Comparison of ENCODE assay signal across 10 cellular contexts in the genomic region with DNA sequence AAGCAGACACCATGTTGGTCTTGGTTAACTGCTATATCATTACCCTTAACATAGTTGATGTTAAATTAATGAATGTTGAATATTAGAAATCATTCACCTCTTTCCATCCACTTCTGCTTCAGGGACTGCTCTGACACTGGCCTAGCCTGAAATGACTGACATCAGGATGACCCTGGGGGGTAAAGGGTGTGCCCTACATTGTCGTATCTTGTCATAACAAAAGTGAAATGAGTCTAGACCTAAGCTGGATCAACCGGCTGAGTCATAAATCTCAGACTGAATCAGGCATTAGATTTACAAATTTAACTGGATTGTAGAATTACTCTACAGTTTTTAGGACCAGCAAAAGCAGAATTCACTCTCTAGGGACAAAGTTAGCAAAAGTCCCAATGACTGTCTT. TPM values are rescaled to one million over a fixed set of nuclear protein-coding genes. Genes with fewer than 3 reads are reported as not detected.
DNase-seq lines count a peak whose midpoint lies in the region; ATAC-seq and TF ChIP-seq lines count a peak whose summit lies in the region.
"Had no signal": no experiment of that assay in that cellular context is flagged by ENCODE, and none has a peak within 500 bp of the region (broad histone marks: within the 10 kb centered on the region; RNA-seq: fewer than 3 reads in every experiment).

No MANE protein-coding gene starts in this region.

- no peaks in the 10 kb centered on the region for H3K9me3 ChIP-seq in mammary epithelial cell (replicated peaks; ENCODE audit: insufficient read depth, low read length)

- BruUV-seq in mammary epithelial cell (replicated peaks; lab: Mats Ljungman, UMichigan) = no TSS peak

- H4K20me1 ChIP-seq in mammary epithelial cell (ENCODE audit: insufficient read depth, low read length) = no peaks in the 10 kb centered on the region

- dilution Hi-C loops in mammary epithelial cell (cut with HindIII; ENCODE audit: low sequenced_read_pairs) = no loop called here

- H3K4me3 ChIP-seq in mammary epithelial cell (replicated peaks in 1 of 3; ENCODE audit: insufficient read depth in 1 of 3, low read depth in 2 of 3, low read length in 3 of 3) = no peak overlapping the region

- H2AFZ ChIP-seq in mammary epithelial cell (ENCODE audit: low read depth, low read length) = peak overlapping the region; percentile 33

- ATAC-seq in HG03135 (IDR thresholded peaks at IDR 0.05; ENCODE audit: unreplicated experiment) (peak; percentile 75), GM21423 (IDR thresholded peaks at IDR 0.05; ENCODE audit: unreplicated experiment) (no peak)

- 9% methylated on average over 2 of the region's 2 CpGs for WGBS in mammary epithelial cell (ENCODE audit: low coverage, missing lambda C conversion rate)

- in situ Hi-C loops in mammary epithelial cell (cut with MboI; ENCODE audit: low sequenced_read_pairs in 2 of 2) = no loop called here

- H3K36me3 ChIP-seq in mammary epithelial cell (ENCODE audit: insufficient read depth, low read length) = no peaks in the 10 kb centered on the region

- H3K27ac ChIP-seq in mammary epithelial cell (ENCODE audit: insufficient read depth, low read depth, low read length) = peak overlapping the region; percentile 48

- no peak for TF ChIP-seq CTCF in GM20000 (IDR thresholded peaks at IDR 0.05; ENCODE audit: extremely low read depth, missing control alignments)
- no peak for TF ChIP-seq CTCF in mammary epithelial cell (conservative IDR thresholded peaks at IDR 0.05 in 1 of 2, IDR thresholded peaks at IDR 0.05 in 1 of 2; ENCODE audit: extremely low read depth in 1 of 2, insufficient read depth in 1 of 2, low read depth in 1 of 2, low read length in 2 of 2)

- intact Hi-C loops in mammary epithelial cell (cut with micrococcal nuclease) = no loop called here

- H3K27me3 ChIP-seq in mammary epithelial cell (ENCODE audit: insufficient read depth, low read length) = no peaks in the 10 kb centered on the region

- no peak overlapping the region for H3K9ac ChIP-seq in mammary epithelial cell (ENCODE audit: insufficient read depth, low read length)

- peaks cover 26% of the 10 kb centered on the region for H3K4me1 ChIP-seq in mammary epithelial cell (ENCODE audit: insufficient read depth, low read length)

- DNase-seq in ELR (ENCODE audit: low read depth) = peak; percentile 72
- DNase-seq in GM20000 (ENCODE audit: low spot score) = peak; percentile 22
- peak; percentile 46 for DNase-seq in mammary epithelial cell
- DNase-seq in NCI-H187 (lab: John Stamatoyannopoulos, UW) = no peak
- DNase-seq in DMS79 treated with DMSO at 0.1 percent for 48 hours (lab: John Stamatoyannopoulos, UW) = no peak
- no peak for DNase-seq in NK-92 treated with Interleukin-12 subunit alpha and Interleukin-12 subunit beta, amount 100 ng/mL, for 24 hours (lab: John Stamatoyannopoulos, UW)
- DNase-seq: activated CD4-positive, alpha-beta T cell treated with anti-CD3 and anti-CD28 coated beads, Interleukin-2, amount 10 ng/mL, durations not matched to agents 7 days and 5 days; DMS 273 treated with DMSO at 0.1 percent for 48 hours had no signal

- H3K4me2 ChIP-seq in mammary epithelial cell (ENCODE audit: insufficient read depth, low read depth, low read length) = peak overlapping the region; percentile 64

- no peaks in the 10 kb centered on the region for H3K79me2 ChIP-seq in mammary epithelial cell (ENCODE audit: insufficient read depth, low read length)

- CTCF ChIA-PET in mammary epithelial cell (lab: Charles Lee; ENCODE audit: low non-redundant PET) = no interaction called here

RNA-seq across cellular contexts. Expression of a gene that starts 35.3 kb away (rescaled TPM):
- 10 to 100 TPM; 10.7 to 14.5 TPM for total RNA-seq in mammary epithelial cell
- 5.1 TPM for polyA plus RNA-seq in mammary epithelial cell
- 12.3 TPM for polyA minus RNA-seq in mammary epithelial cell

Comparison
In these comparisons a context has a peak if more than half of its experiments do, and no peak if none do; other contexts are left out.
1. DNase-seq: peak in ELR (single experiment), GM20000 (single experiment) and mammary epithelial cell (single experiment); none in NCI-H187 (0 of 2), DMS79 treated with DMSO at 0.1 percent for 48 hours (single experiment) and NK-92 treated with Interleukin-12 subunit alpha and Interleukin-12 subunit beta, amount 100 ng/mL, for 24 hours (single experiment).